17 cellular contexts compared by ENCODE assay signal in genomic region chr5:76746677-76747076, GRCh38. TPM values are rescaled to one million over a fixed set of nuclear protein-coding genes. Genes with fewer than 3 reads are reported as not detected.
DNase-seq lines count a peak whose midpoint lies in the region; ATAC-seq, FAIRE-seq and TF ChIP-seq lines count a peak whose summit lies in the region.
"Had no signal": no experiment of that assay in that cellular context is flagged by ENCODE, and none has a peak within 500 bp of the region (broad histone marks: within the 10 kb centered on the region; RNA-seq: fewer than 3 reads in every experiment).

No MANE protein-coding gene starts in this region.

- CTCF ChIA-PET in CD8-positive, alpha-beta T cell (lab: Charles Lee), result interaction anchor here (0.6 to 1.6 kb wide), 2 partner anchors 10 to 13 kb away, joined by 4 to 5 read pairs; no protein-coding TSS in a partner anchor

- H3K79me2 ChIP-seq in MM.1S (ENCODE audit: low read length) (no peaks in the 10 kb centered on the region), osteoblast (ENCODE audit: insufficient read depth, low read length) (no peaks in the 10 kb centered on the region)

- no peak overlapping the region for H3K27ac Mint-ChIP-seq in endodermal cell
- H3K27ac Mint-ChIP-seq in CD8-positive, alpha-beta T cell, result no peak overlapping the region
- H3K27ac Mint-ChIP-seq: H9 had no signal

- H3K9ac ChIP-seq in MM.1S (ENCODE audit: low read length) (no peak overlapping the region), endodermal cell (ENCODE audit: extremely low read depth, low read length, poor library complexity, severe bottlenecking) (no peak overlapping the region)
- H3K9ac ChIP-seq: BLaER1 treated with 17β-estradiol and CSF1 and Interleukin-3, amounts not matched to agents 10 nM and 100 nM had no signal

- no peaks in the 10 kb centered on the region for H3K4me1 Mint-ChIP-seq in endodermal cell
- no peaks in the 10 kb centered on the region for H3K4me1 Mint-ChIP-seq in CD8-positive, alpha-beta T cell (ENCODE audit: low read depth)

- TF ChIP-seq CTCF in D721Med (IDR thresholded peaks at IDR 0.05; ENCODE audit: insufficient read depth, missing control alignments) (peak; percentile 1), MM.1S (IDR thresholded peaks at IDR 0.05; ENCODE audit: low read length) (peak; percentile 16; the same call in 1 of the 2 replicates), endodermal cell (conservative IDR thresholded peaks at IDR 0.05) (peak; percentile 40), osteoblast (IDR thresholded peaks at IDR 0.05; ENCODE audit: extremely low read depth, low read depth, low read length) (peak; percentile 8)
- TF ChIP-seq CTCF in CD8-positive, alpha-beta T cell (IDR thresholded peaks at IDR 0.05), result no peak

- no peak for DNase-seq in D721Med (ENCODE audit: insufficient read length, low spot score)
- DNase-seq in MM.1S, result no peak
- DNase-seq in endodermal cell, result no peak
- no peak for DNase-seq in osteoblast (ENCODE audit: insufficient read length, low spot score, missing footprints)
- no peak for DNase-seq in NOMO-1 (lab: John Stamatoyannopoulos, UW; ENCODE audit: unreplicated experiment in 2 of 2)
- no peak for DNase-seq in CD8-positive, alpha-beta T cell
- DNase-seq: DMS153; H9; NCI-H187 treated with DMSO at 0.1 percent for 48 hours; NCI-H69; NK-92 treated with Interleukin-12 subunit alpha and Interleukin-12 subunit beta, amount 100 ng/mL, for 24 hours; Right ventricle myocardium superior had no signal

- POLR2A ChIA-PET in CD8-positive, alpha-beta T cell (lab: Charles Lee), result no interaction called here

- no peaks in the 10 kb centered on the region for H3K9me3 ChIP-seq in MM.1S (replicated peaks; ENCODE audit: insufficient read depth, low read length)
- no peaks in the 10 kb centered on the region for H3K9me3 ChIP-seq in endodermal cell (ENCODE audit: control insufficient read depth, low read length)
- no peaks in the 10 kb centered on the region for H3K9me3 ChIP-seq in osteoblast (ENCODE audit: low read depth, low read length)
- no peaks in the 10 kb centered on the region for H3K9me3 ChIP-seq in CD8-positive, alpha-beta T cell (ENCODE audit: low read length)
- H3K9me3 ChIP-seq: BLaER1 treated with 17β-estradiol and CSF1 and Interleukin-3, amounts not matched to agents 10 nM and 100 nM had no signal

- H4K20me1 ChIP-seq in MM.1S (ENCODE audit: insufficient read depth, low read length) (no peaks in the 10 kb centered on the region), osteoblast (ENCODE audit: insufficient read depth, low read length) (no peaks in the 10 kb centered on the region)
- H4K20me1 ChIP-seq: BLaER1 treated with 17β-estradiol and CSF1 and Interleukin-3, amounts not matched to agents 10 nM and 100 nM had no signal

- H3K4me3 Mint-ChIP-seq in endodermal cell, result no peak overlapping the region
- H3K4me3 Mint-ChIP-seq in CD8-positive, alpha-beta T cell, result no peak overlapping the region
- H3K4me3 Mint-ChIP-seq: H9 had no signal

- peaks cover 5% of the 10 kb centered on the region for H3K4me1 ChIP-seq in MM.1S (ENCODE audit: low read length)
- no peaks in the 10 kb centered on the region for H3K4me1 ChIP-seq in endodermal cell (ENCODE audit: control insufficient read depth, insufficient read depth, low read length)
- H3K4me1 ChIP-seq in osteoblast (ENCODE audit: insufficient read depth, low read length), result peaks cover 7% of the 10 kb centered on the region
- no peaks in the 10 kb centered on the region for H3K4me1 ChIP-seq in CD8-positive, alpha-beta T cell (ENCODE audit: insufficient read depth, low read length)
- H3K4me1 ChIP-seq: BLaER1 treated with 17β-estradiol and CSF1 and Interleukin-3, amounts not matched to agents 10 nM and 100 nM had no signal

- H3K4me2 ChIP-seq in MM.1S (ENCODE audit: low read depth, low read length), result no peak overlapping the region
- no peak overlapping the region for H3K4me2 ChIP-seq in osteoblast (ENCODE audit: insufficient read depth, low read length)
- H3K4me2 ChIP-seq: BLaER1 treated with 17β-estradiol and CSF1 and Interleukin-3, amounts not matched to agents 10 nM and 100 nM had no signal

- no peaks in the 10 kb centered on the region for H3K36me3 Mint-ChIP-seq in endodermal cell (ENCODE audit: low read depth)
- H3K36me3 Mint-ChIP-seq in CD8-positive, alpha-beta T cell, result no peaks in the 10 kb centered on the region

- H3K27me3 Mint-ChIP-seq in endodermal cell (ENCODE audit: insufficient read depth), result no peaks in the 10 kb centered on the region
- H3K27me3 Mint-ChIP-seq in CD8-positive, alpha-beta T cell (ENCODE audit: low read depth), result no peaks in the 10 kb centered on the region

- H3K4me3 ChIP-seq in MM.1S (ENCODE audit: low read length) (no peak overlapping the region), endodermal cell (ENCODE audit: low read length) (no peak overlapping the region), osteoblast (ENCODE audit: insufficient read depth, low read length) (no peak overlapping the region)
- no peak overlapping the region for H3K4me3 ChIP-seq in CD8-positive, alpha-beta T cell (ENCODE audit: low read depth, low read length)
- H3K4me3 ChIP-seq: BLaER1 treated with 17β-estradiol and CSF1 and Interleukin-3, amounts not matched to agents 10 nM and 100 nM; SK-N-MC had no signal

- H3K9me2 ChIP-seq in MM.1S (replicated peaks; ENCODE audit: insufficient read depth, low read length), result no peaks in the 10 kb centered on the region

- 75 to 100% methylated on average over 1 of the region's 2 CpGs for WGBS in endodermal cell (ENCODE audit: insufficient coverage in 1 of 2, insufficient read length in 1 of 2), 2 experiments

- H3K9me3 Mint-ChIP-seq in endodermal cell, result no peaks in the 10 kb centered on the region
- H3K9me3 Mint-ChIP-seq in CD8-positive, alpha-beta T cell, result no peaks in the 10 kb centered on the region
- H3K9me3 Mint-ChIP-seq: H9 had no signal

- ATAC-seq in HG03571 (IDR thresholded peaks at IDR 0.05; ENCODE audit: unreplicated experiment), result no peak
- no peak for ATAC-seq in CD8-positive, alpha-beta T cell
- ATAC-seq: Panc1 had no signal

- H2AFZ ChIP-seq in MM.1S (ENCODE audit: low read length) (no peak overlapping the region), osteoblast (ENCODE audit: low read length) (no peak overlapping the region)

- intact Hi-C loops in CD8-positive, alpha-beta T cell (cut with DNase I, micrococcal nuclease), result loop anchor here in 1 of 2 experiments (5.0 kb wide), 1 partner anchor 34 kb away; no protein-coding TSS in a partner anchor

- H3F3A ChIP-seq in MM.1S (ENCODE audit: insufficient read depth, low read length), result peaks cover 4% of the 10 kb centered on the region

- FAIRE-seq in D721Med (lab: Jason Lieb, UNC), result no peak
- FAIRE-seq: A204.1 had no signal

- no peaks in the 10 kb centered on the region for H3K27me3 ChIP-seq in MM.1S (replicated peaks; ENCODE audit: insufficient read depth, low read length)
- no peaks in the 10 kb centered on the region for H3K27me3 ChIP-seq in endodermal cell (ENCODE audit: control insufficient read depth, insufficient read depth, low read length, poor library complexity, severe bottlenecking)
- H3K27me3 ChIP-seq in osteoblast (ENCODE audit: insufficient read depth, low read length), result no peaks in the 10 kb centered on the region
- no peaks in the 10 kb centered on the region for H3K27me3 ChIP-seq in CD8-positive, alpha-beta T cell (ENCODE audit: insufficient read depth, low read length)
- H3K27me3 ChIP-seq: BLaER1 treated with 17β-estradiol and CSF1 and Interleukin-3, amounts not matched to agents 10 nM and 100 nM had no signal

- no peak overlapping the region for H3K27ac ChIP-seq in MM.1S (ENCODE audit: low read length)
- no peak overlapping the region for H3K27ac ChIP-seq in endodermal cell (ENCODE audit: low read depth, low read length)
- H3K27ac ChIP-seq in osteoblast (ENCODE audit: low read depth, low read length), result no peak overlapping the region
- H3K27ac ChIP-seq in CD8-positive, alpha-beta T cell (ENCODE audit: low read depth, low read length), result no peak overlapping the region
- H3K27ac ChIP-seq: BLaER1 treated with 17β-estradiol and CSF1 and Interleukin-3, amounts not matched to agents 10 nM and 100 nM; SK-N-MC had no signal

- H3K36me3 ChIP-seq in MM.1S (replicated peaks; ENCODE audit: insufficient read depth, low read length) (no peaks in the 10 kb centered on the region), endodermal cell (ENCODE audit: control insufficient read depth, insufficient read depth, low read length) (no peaks in the 10 kb centered on the region), osteoblast (ENCODE audit: insufficient read depth, low read length) (no peaks in the 10 kb centered on the region)
- no peaks in the 10 kb centered on the region for H3K36me3 ChIP-seq in CD8-positive, alpha-beta T cell (ENCODE audit: insufficient read depth, low read length)
- H3K36me3 ChIP-seq: BLaER1 treated with 17β-estradiol and CSF1 and Interleukin-3, amounts not matched to agents 10 nM and 100 nM had no signal

RNA-seq across cellular contexts. Expression of gene F2R, which starts 30.8 kb away (rescaled TPM):
- total RNA-seq in endodermal cell (10 to 100 TPM; 28.5 to 43.1 TPM), osteoblast (38.7 and 41.0 TPM in 2 replicates)
- 68.3 TPM for polyA plus RNA-seq in endodermal cell (2013, experiment 1 of 2)
- 67.1 TPM for polyA plus RNA-seq in endodermal cell (2013, experiment 2 of 2)
- total RNA-seq in CD8-positive, alpha-beta T cell, result 10 to 100 TPM; 10.7 to 12.7 TPM
